8 cellular contexts compared by ENCODE assay signal in the genomic region with DNA sequence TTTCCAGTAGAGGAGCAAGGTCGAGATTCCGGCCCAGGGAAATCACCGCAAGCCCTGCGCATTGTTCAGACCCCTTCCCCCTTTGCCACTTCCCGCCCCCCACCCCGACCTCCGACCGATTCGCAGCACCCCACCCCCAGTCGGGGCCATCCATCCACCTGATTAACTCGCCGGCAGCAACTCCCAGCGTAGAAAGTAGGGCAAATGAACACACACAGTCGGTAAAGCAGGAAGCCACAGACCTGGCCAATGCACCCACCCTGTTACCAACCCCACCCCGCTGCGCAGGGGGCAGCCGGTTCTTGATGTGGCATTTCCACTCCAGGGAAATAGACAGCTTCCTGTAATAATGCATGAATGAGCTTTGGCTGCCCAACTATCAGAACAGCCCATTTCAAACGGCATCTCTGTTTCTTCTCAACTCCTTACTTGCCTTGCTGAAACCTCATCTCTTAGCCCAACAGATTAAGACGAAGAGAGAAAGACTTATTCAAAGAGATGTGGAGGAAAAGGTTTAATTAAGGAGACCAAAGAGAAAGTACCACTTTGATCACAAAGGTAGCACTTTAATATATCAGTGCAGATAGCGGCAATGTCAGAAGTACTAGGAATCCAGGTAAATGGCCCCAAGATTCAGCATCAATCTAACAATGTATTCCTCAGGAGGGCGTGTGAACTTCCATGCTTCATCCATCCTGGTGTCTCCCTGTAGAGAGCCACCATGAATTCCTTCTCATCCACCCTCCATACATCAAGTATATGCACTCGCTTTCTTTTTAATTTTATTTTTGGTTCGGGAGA. TPM values are rescaled to one million over a fixed set of nuclear protein-coding genes. Genes with fewer than 3 reads are reported as not detected.
DNase-seq lines count a peak whose midpoint lies in the region.

No MANE protein-coding gene starts in this region.

- H3K4me3 ChIP-seq in mononuclear cell (ENCODE audit: low read length) = peak overlapping the region; percentile 77

- H3K9me3 ChIP-seq in mononuclear cell (ENCODE audit: low read depth, low read length) = no peaks in the 10 kb centered on the region

- H3K27ac ChIP-seq in temporal lobe (ENCODE audit: low read depth, low read length) = peak overlapping the region; percentile 64

- peak; percentile 18 for DNase-seq in ELF-1 (ENCODE audit: low read depth, low spot score)
- peak; percentile 55 for DNase-seq in T-helper 9 cell
- DNase-seq in cerebellar cortex (ENCODE audit: low spot score) = peak; percentile 57
- no peak for DNase-seq in NCI-H774 (lab: John Stamatoyannopoulos, UW)
- DNase-seq in epidermal melanocyte (ENCODE audit: insufficient read length, low spot score) = no peak
- DNase-seq in NOMO-1 treated with dmso at 0.1 percent for 144 hours (lab: John Stamatoyannopoulos, UW; ENCODE audit: unreplicated experiment) = no peak

- H3K27me3 ChIP-seq in mononuclear cell (ENCODE audit: insufficient read depth, low read length) = peaks cover 19% of the 10 kb centered on the region

- peaks cover 41% of the 10 kb centered on the region for H3K4me1 ChIP-seq in mononuclear cell (ENCODE audit: insufficient read depth, low read length)

RNA-seq across cellular contexts. Expression of a gene that starts 1.9 kb away (rescaled TPM):
- 49.8 TPM for total RNA-seq in mononuclear cell
- 69.1 TPM for total RNA-seq in temporal lobe

Comparison
In these comparisons a context has a peak if more than half of its experiments do, and no peak if none do; other contexts are left out.
1. DNase-seq: peak in ELF-1 (single experiment), T-helper 9 cell (single experiment) and cerebellar cortex (single experiment); none in NCI-H774 (single experiment), epidermal melanocyte (single experiment) and NOMO-1 treated with dmso at 0.1 percent for 144 hours (single experiment).